ENCODE assay signal across 16 cellular contexts in the genomic region with DNA sequence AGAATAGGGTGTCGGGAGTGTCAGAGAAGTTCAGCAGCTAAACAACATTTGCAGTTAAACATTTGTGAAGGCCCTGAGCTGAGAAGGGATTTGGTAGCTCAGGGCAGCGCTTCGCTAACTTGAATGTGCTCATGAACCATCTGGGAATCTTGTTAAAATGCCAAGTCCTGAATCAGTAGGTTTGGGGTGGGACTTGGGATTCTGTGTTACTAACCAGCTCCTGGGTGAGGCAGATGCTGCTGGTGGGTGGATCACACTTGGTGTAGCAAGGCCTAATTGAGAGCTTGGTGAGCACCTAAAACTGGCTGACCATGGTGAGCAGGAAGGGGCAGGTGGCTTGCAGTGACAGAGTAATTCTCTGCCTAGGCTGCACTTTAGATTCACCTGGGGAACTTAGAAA. TPM values are rescaled to one million over a fixed set of nuclear protein-coding genes. Genes with fewer than 3 reads are reported as not detected.
A peak's percentile ranks its signal among the peaks of the same experiment; 100 is the strongest.
DNase-seq lines count a peak whose midpoint lies in the region; ATAC-seq, FAIRE-seq and TF ChIP-seq lines count a peak whose summit lies in the region.
"Had no signal": no experiment of that assay in that cellular context is flagged by ENCODE, and none has a peak within 500 bp of the region (broad histone marks: within the 10 kb centered on the region; RNA-seq: fewer than 3 reads in every experiment).

No MANE protein-coding gene starts in this region.

- DNase-seq in HepG2 (ENCODE audit: low spot score) (no peak), right lobe of liver (no peak), astrocyte of the cerebellum (ENCODE audit: low read depth) (peak; percentile 71), heart left ventricle (peak in 1 of 5 donors; percentile 49), type B pancreatic cell (ENCODE audit: extremely low spot score, unreplicated experiment) (no peak)
- DNase-seq in effector CD4-positive, alpha-beta T cell: no peak
- DNase-seq: activated CD4-positive, alpha-beta T cell treated with anti-CD3 and anti-CD28 coated beads, Interleukin-2, amount 50 U/mL, for 4 hours; adrenal gland; glutamatergic neuron; midbrain; stimulated activated CD4-positive, alpha-beta T cell treated with anti-CD3 and anti-CD28 coated beads, Interleukin-12 subunit alpha, Interleukin-12 subunit beta, amount 100 ng/mL, for 4 hours had no signal

- no peak overlapping the region for H3K4me2 ChIP-seq in HepG2 (ENCODE audit: low read depth, low read length)

- ATAC-seq in HepG2: no peak
- ATAC-seq in right lobe of liver: no peak
- peak; percentile 59 to 82 (median 70) for ATAC-seq in heart left ventricle
- ATAC-seq in GM21786 (IDR thresholded peaks at IDR 0.05; ENCODE audit: unreplicated experiment): no peak
- ATAC-seq in GM21515 (IDR thresholded peaks at IDR 0.05; ENCODE audit: unreplicated experiment): no peak
- ATAC-seq: stimulated activated memory B cell treated with anti-CD40 and anti-IgM and Interleukin-4, amounts not matched to agents 10 μg/mL and 1 μg/mL and 100 μg/mL, for 72 hours had no signal

- H3K36me3 ChIP-seq in HepG2 (replicated peaks in 1 of 2; ENCODE audit: control insufficient read depth in 1 of 2, insufficient read depth in 2 of 2, low read length in 2 of 2) (peaks cover 0 to 3% of the 10 kb centered on the region in 2 experiments; a peak in 1 of 5 replicates), right lobe of liver (no peaks in the 10 kb centered on the region), heart left ventricle (no peaks in the 10 kb centered on the region)
- H3K36me3 ChIP-seq: adrenal gland had no signal

- H3K27ac Mint-ChIP-seq in type B pancreatic cell: peak overlapping the region; percentile 17
- H3K27ac Mint-ChIP-seq: B cell; stimulated activated memory B cell treated with anti-CD40 and anti-IgM and Interleukin-4, amounts not matched to agents 10 μg/mL and 1 μg/mL and 100 μg/mL, for 72 hours had no signal

- no peak for TF ChIP-seq RAD21 in HepG2 (CRISPR knock-in tag; IDR thresholded peaks at IDR 0.05)

- intact Hi-C loops in HepG2 (cut with micrococcal nuclease; ENCODE audit: unreplicated experiment) (loop anchor here (10.0 kb wide), 1 partner anchor 66 kb away; no protein-coding TSS in a partner anchor), right lobe of liver (cut with DNase I) (no loop called here), heart left ventricle (cut with DNase I) (loop anchor here in 1 of 10 donors (10.0 kb wide), 1 partner anchor 106 kb away; no protein-coding TSS in a partner anchor)

- H3K9me3 ChIP-seq in HepG2 (ENCODE audit: low read length) (no peaks in the 10 kb centered on the region), right lobe of liver (no peaks in the 10 kb centered on the region), heart left ventricle (no peaks in the 10 kb centered on the region)
- H3K9me3 ChIP-seq: adrenal gland had no signal

- WGBS in HepG2 (ENCODE audit: low lambda C conversion rate): 100% methylated on average over 3 of the region's 3 CpGs
- WGBS in right lobe of liver (ENCODE audit: insufficient coverage, low coverage, low lambda C conversion rate, missing lambda C conversion rate): 87% methylated on average over 3 of the region's 3 CpGs
- WGBS in heart left ventricle, 4 donors: 59 to 70% (median 65%) methylated on average over 3 of the region's 3 CpGs

- H3K27ac ChIP-seq in HepG2 (ENCODE audit: extremely low read length, insufficient read depth, low read length) (no peak overlapping the region), right lobe of liver (no peak overlapping the region), heart left ventricle (no peak overlapping the region)
- H3K27ac ChIP-seq: adrenal gland, SK-N-MC had no signal

- H3K27me3 ChIP-seq in HepG2 (ENCODE audit: control insufficient read depth in 1 of 2, insufficient read depth in 2 of 2, low read length in 2 of 2) (no peaks in the 10 kb centered on the region), right lobe of liver (no peaks in the 10 kb centered on the region), heart left ventricle (no peaks in the 10 kb centered on the region)
- H3K27me3 ChIP-seq: adrenal gland had no signal

- TF ChIP-seq CTCF in HepG2 (CRISPR knock-in tag; IDR thresholded peaks at IDR 0.05): no peak
- no peak for TF ChIP-seq CTCF in right lobe of liver (IDR thresholded peaks at IDR 0.05)
- TF ChIP-seq CTCF in astrocyte of the cerebellum (IDR thresholded peaks at IDR 0.05; ENCODE audit: low read depth, low read length, missing control alignments): no peak
- no peak for TF ChIP-seq CTCF in heart left ventricle (IDR thresholded peaks at IDR 0.05)
- no peak for TF ChIP-seq CTCF in type B pancreatic cell (conservative IDR thresholded peaks at IDR 0.05)

- no peak overlapping the region for H2AFZ ChIP-seq in HepG2 (ENCODE audit: low read length)

- peaks cover 4% of the 10 kb centered on the region for H3K36me3 Mint-ChIP-seq in type B pancreatic cell

- H3K4me1 ChIP-seq in HepG2 (ENCODE audit: insufficient read depth, low read length) (peaks cover 30% of the 10 kb centered on the region), right lobe of liver (peaks cover 0 to 6% (median 0%) of the 10 kb centered on the region in 4 donors), heart left ventricle (peaks cover 0 to 43% (median 34%) of the 10 kb centered on the region in 12 donors)

- H3K9ac ChIP-seq in HepG2 (ENCODE audit: insufficient read depth, low read depth, low read length): no peak overlapping the region

- TF ChIP-seq EP300 in HepG2 (IDR thresholded peaks at IDR 0.05; ENCODE audit: low read depth in 2 of 2, low read length in 2 of 2): no peak
- no peak for TF ChIP-seq EP300 in HepG2 (CRISPR knock-in tag; IDR thresholded peaks at IDR 0.05; ENCODE audit: borderline replicate concordance)

- no TSS peak for BruUV-seq in HepG2 (replicated peaks; lab: Mats Ljungman, UMichigan)

- FAIRE-seq in HepG2 (lab: Jason Lieb, UNC): no peak

- POLR2A ChIA-PET in HepG2 (lab: Yijun Ruan, JAX): interaction anchor here (1.0 kb wide), 1 partner anchor 11 kb away, joined by 4 read pairs; no protein-coding TSS in a partner anchor

- peaks cover 83% of the 10 kb centered on the region for H3K79me2 ChIP-seq in HepG2 (ENCODE audit: insufficient read depth, low read length)

- no peak overlapping the region for H3K4me3 ChIP-seq in HepG2 (replicated peaks in 1 of 3; ENCODE audit: insufficient read depth in 1 of 3, low read depth in 2 of 3, low read length in 3 of 3)
- no peak overlapping the region for H3K4me3 ChIP-seq in right lobe of liver
- H3K4me3 ChIP-seq in astrocyte of the cerebellum (ENCODE audit: low read depth, low read length): no peak overlapping the region
- H3K4me3 ChIP-seq in heart left ventricle: no peak overlapping the region
- H3K4me3 ChIP-seq: adrenal gland, SK-N-MC had no signal

- H3K27me3 Mint-ChIP-seq in type B pancreatic cell: no peaks in the 10 kb centered on the region
- H3K27me3 Mint-ChIP-seq: B cell; stimulated activated memory B cell treated with anti-CD40 and anti-IgM and Interleukin-4, amounts not matched to agents 10 μg/mL and 1 μg/mL and 100 μg/mL, for 72 hours had no signal

- TF ChIP-seq POLR2A in HepG2 (IDR thresholded peaks at IDR 0.05; ENCODE audit: insufficient read depth in 1 of 2, low read depth in 2 of 2, low read length in 2 of 2) (no peak), right lobe of liver (IDR thresholded peaks at IDR 0.05) (no peak), heart left ventricle (IDR thresholded peaks at IDR 0.05) (no peak)

- peaks cover 23% of the 10 kb centered on the region for H3K4me1 Mint-ChIP-seq in type B pancreatic cell (ENCODE audit: unreplicated experiment)

- H4K20me1 ChIP-seq in HepG2 (ENCODE audit: insufficient read depth, low read length): peaks cover 9% of the 10 kb centered on the region; the same call in 1 of the 2 replicates

- in situ Hi-C loops in HepG2 (cut with HindIII; ENCODE audit: extremely low pct_ligation_motif_present, low pct_unique_long_range_greater_than_20kb) (no loop called here), astrocyte of the cerebellum (cut with HindIII; ENCODE audit: low sequenced_read_pairs) (no loop called here)

- CTCF ChIA-PET in HepG2 (lab: Yijun Ruan, JAX; ENCODE audit: low intra/inter-chr PET ratio, low total read pairs): no interaction called here

- no peaks in the 10 kb centered on the region for H3K9me3 Mint-ChIP-seq in type B pancreatic cell
- H3K9me3 Mint-ChIP-seq: stimulated activated memory B cell treated with anti-CD40 and anti-IgM and Interleukin-4, amounts not matched to agents 10 μg/mL and 1 μg/mL and 100 μg/mL, for 72 hours had no signal

- no peak overlapping the region for H3K4me3 Mint-ChIP-seq in type B pancreatic cell
- H3K4me3 Mint-ChIP-seq: B cell; stimulated activated memory B cell treated with anti-CD40 and anti-IgM and Interleukin-4, amounts not matched to agents 10 μg/mL and 1 μg/mL and 100 μg/mL, for 72 hours had no signal

RNA-seq across cellular contexts. Expression of gene PTPRA, which starts 5.9 kb away (rescaled TPM):
- 43.7 and 47.2 TPM in 2 replicates for total RNA-seq in HepG2 (2016; rRNA removed; fragmentation: Illumina TruSeq; extraction: Trizol)
- total RNA-seq in HepG2 (2016; cell fraction: cytosol; rRNA removed; fragmentation: Illumina TruSeq; extraction: Trizol; ENCODE audit: low read depth): 75.0 and 92.4 TPM in 2 replicates
- 36.6 and 48.6 TPM in 2 replicates for total RNA-seq in HepG2 (2016; cell fraction: insoluble cytoplasmic fraction; rRNA removed; fragmentation: Illumina TruSeq; extraction: Trizol)
- 68.2 and 69.6 TPM in 2 replicates for total RNA-seq in HepG2 (2016; cell fraction: membrane; rRNA removed; fragmentation: Illumina TruSeq; extraction: Trizol)
- total RNA-seq in HepG2 (2016; cell fraction: nucleus; rRNA removed; fragmentation: Illumina TruSeq; extraction: Trizol): 49.3 and 53.4 TPM in 2 replicates
- polyA plus RNA-seq in HepG2 (2011; rRNA removed): 107 and 127 TPM in 2 replicates
- 69.7 and 102 TPM in 2 replicates for polyA plus RNA-seq in HepG2 (2011; cell fraction: cytosol; rRNA removed)
- polyA plus RNA-seq in HepG2 (2011; cell fraction: nucleus; rRNA removed): 65.1 and 68.2 TPM in 2 replicates
- polyA plus RNA-seq in HepG2 (2012): 67.3 and 73.2 TPM in 2 replicates
- polyA plus RNA-seq in HepG2 (2016; cell fraction: cytosol; fragmentation: Illumina TruSeq; extraction: Trizol; ENCODE audit: low read depth): 23.1 and 26.7 TPM in 2 replicates
- polyA plus RNA-seq in HepG2 (2016; cell fraction: insoluble cytoplasmic fraction; fragmentation: Illumina TruSeq; extraction: Trizol; ENCODE audit: low read depth): 56.2 and 64.8 TPM in 2 replicates
- 68.7 and 72.2 TPM in 2 replicates for polyA plus RNA-seq in HepG2 (2016; cell fraction: membrane; fragmentation: Illumina TruSeq; extraction: Trizol; ENCODE audit: low read depth)
- 100 and 102 TPM in 2 replicates for polyA plus RNA-seq in HepG2 (2016; cell fraction: nucleus; fragmentation: Illumina TruSeq; extraction: Trizol; ENCODE audit: insufficient read depth, low read depth)
- polyA minus RNA-seq in HepG2 (2011; rRNA and poly(A)+ RNA removed; ENCODE audit: low replicate concordance): 22.9 and 71.1 TPM in 2 replicates
- polyA minus RNA-seq in HepG2 (2011; cell fraction: cytosol; rRNA and poly(A)+ RNA removed): 48.3 and 52.0 TPM in 2 replicates
- 49.8 and 61.4 TPM in 2 replicates for polyA minus RNA-seq in HepG2 (2011; cell fraction: nucleus; rRNA and poly(A)+ RNA removed)
- 10 to 100 TPM; 15.7 to 22.1 (median 18.6) TPM for total RNA-seq in right lobe of liver
- 10 to 100 TPM; 17.3 to 43.4 (median 32.2) TPM for total RNA-seq in heart left ventricle
- polyA plus RNA-seq in heart left ventricle: 10 to 100 TPM in 1 of 2 donors, 1 to 10 TPM in 1; 6.1 to 18.9 TPM
- 50.5 and 73.8 TPM in 2 replicates for total RNA-seq in type B pancreatic cell (ENCODE audit: low replicate concordance)

RNA-seq across cellular contexts. Expression of gene VPS16, which starts 38.6 kb away (rescaled TPM):
- total RNA-seq in HepG2 (2016; rRNA removed; fragmentation: Illumina TruSeq; extraction: Trizol) (27.6 and 35.4 TPM in 2 replicates), right lobe of liver (10 to 100 TPM; 17.2 to 22.2 (median 19.1) TPM), heart left ventricle (10 to 100 TPM; 13.9 to 28.6 (median 19.5) TPM), type B pancreatic cell (ENCODE audit: low replicate concordance) (31.8 and 49.9 TPM in 2 replicates)
- 5.8 and 7.1 TPM in 2 replicates for total RNA-seq in HepG2 (2016; cell fraction: cytosol; rRNA removed; fragmentation: Illumina TruSeq; extraction: Trizol; ENCODE audit: low read depth)
- total RNA-seq in HepG2 (2016; cell fraction: insoluble cytoplasmic fraction; rRNA removed; fragmentation: Illumina TruSeq; extraction: Trizol): 28.5 and 36.0 TPM in 2 replicates
- total RNA-seq in HepG2 (2016; cell fraction: membrane; rRNA removed; fragmentation: Illumina TruSeq; extraction: Trizol): 7.1 and 7.2 TPM in 2 replicates
- 36.6 and 39.6 TPM in 2 replicates for total RNA-seq in HepG2 (2016; cell fraction: nucleus; rRNA removed; fragmentation: Illumina TruSeq; extraction: Trizol)
- polyA plus RNA-seq in HepG2 (2011; rRNA removed) (34.2 and 44.0 TPM in 2 replicates), heart left ventricle (10 to 100 TPM; 19.8 to 21.2 TPM)
- polyA plus RNA-seq in HepG2 (2011; cell fraction: cytosol; rRNA removed): 21.5 and 23.3 TPM in 2 replicates
- 216 and 253 TPM in 2 replicates for polyA plus RNA-seq in HepG2 (2011; cell fraction: nucleus; rRNA removed)
- 26.0 and 31.8 TPM in 2 replicates for polyA plus RNA-seq in HepG2 (2012)
- polyA plus RNA-seq in HepG2 (2016; cell fraction: cytosol; fragmentation: Illumina TruSeq; extraction: Trizol; ENCODE audit: low read depth): 3.7 and 4.5 TPM in 2 replicates
- 22.7 and 23.3 TPM in 2 replicates for polyA plus RNA-seq in HepG2 (2016; cell fraction: insoluble cytoplasmic fraction; fragmentation: Illumina TruSeq; extraction: Trizol; ENCODE audit: low read depth)
- polyA plus RNA-seq in HepG2 (2016; cell fraction: membrane; fragmentation: Illumina TruSeq; extraction: Trizol; ENCODE audit: low read depth): 4.4 and 5.8 TPM in 2 replicates
- polyA plus RNA-seq in HepG2 (2016; cell fraction: nucleus; fragmentation: Illumina TruSeq; extraction: Trizol; ENCODE audit: insufficient read depth, low read depth): 85.0 and 94.6 TPM in 2 replicates
- polyA minus RNA-seq in HepG2 (2011; rRNA and poly(A)+ RNA removed; ENCODE audit: low replicate concordance): 26.6 and 68.4 TPM in 2 replicates
- polyA minus RNA-seq in HepG2 (2011; cell fraction: cytosol; rRNA and poly(A)+ RNA removed): 14.9 and 18.9 TPM in 2 replicates
- 34.0 and 43.6 TPM in 2 replicates for polyA minus RNA-seq in HepG2 (2011; cell fraction: nucleus; rRNA and poly(A)+ RNA removed)

RNA-seq across cellular contexts. Expression of gene PCED1A, which starts 38.7 kb away (rescaled TPM):
- total RNA-seq in HepG2 (2016; rRNA removed; fragmentation: Illumina TruSeq; extraction: Trizol): 12.6 and 40.1 TPM in 2 replicates
- total RNA-seq in HepG2 (2016; cell fraction: cytosol; rRNA removed; fragmentation: Illumina TruSeq; extraction: Trizol; ENCODE audit: low read depth): 15.8 and 19.1 TPM in 2 replicates
- total RNA-seq in HepG2 (2016; cell fraction: insoluble cytoplasmic fraction; rRNA removed; fragmentation: Illumina TruSeq; extraction: Trizol): 12.7 and 43.6 TPM in 2 replicates
- 25.5 and 30.3 TPM in 2 replicates for total RNA-seq in HepG2 (2016; cell fraction: membrane; rRNA removed; fragmentation: Illumina TruSeq; extraction: Trizol)
- total RNA-seq in HepG2 (2016; cell fraction: nucleus; rRNA removed; fragmentation: Illumina TruSeq; extraction: Trizol): 50.5 and 56.6 TPM in 2 replicates
- 84.2 and 92.3 TPM in 2 replicates for polyA plus RNA-seq in HepG2 (2011; rRNA removed)
- 34.6 and 52.7 TPM in 2 replicates for polyA plus RNA-seq in HepG2 (2011; cell fraction: cytosol; rRNA removed)
- 548 and 651 TPM in 2 replicates for polyA plus RNA-seq in HepG2 (2011; cell fraction: nucleus; rRNA removed)
- 37.5 and 47.0 TPM in 2 replicates for polyA plus RNA-seq in HepG2 (2012)
- polyA plus RNA-seq in HepG2 (2016; cell fraction: cytosol; fragmentation: Illumina TruSeq; extraction: Trizol; ENCODE audit: low read depth): 15.4 and 16.6 TPM in 2 replicates
- 13.1 and 14.6 TPM in 2 replicates for polyA plus RNA-seq in HepG2 (2016; cell fraction: insoluble cytoplasmic fraction; fragmentation: Illumina TruSeq; extraction: Trizol; ENCODE audit: low read depth)
- 23.9 and 27.4 TPM in 2 replicates for polyA plus RNA-seq in HepG2 (2016; cell fraction: membrane; fragmentation: Illumina TruSeq; extraction: Trizol; ENCODE audit: low read depth)
- polyA plus RNA-seq in HepG2 (2016; cell fraction: nucleus; fragmentation: Illumina TruSeq; extraction: Trizol; ENCODE audit: insufficient read depth, low read depth): 129 TPM in 2 replicates
- 12.5 and 33.7 TPM in 2 replicates for polyA minus RNA-seq in HepG2 (2011; rRNA and poly(A)+ RNA removed; ENCODE audit: low replicate concordance)
- polyA minus RNA-seq in HepG2 (2011; cell fraction: cytosol; rRNA and poly(A)+ RNA removed): 9.0 and 9.2 TPM in 2 replicates
- 45.2 and 51.7 TPM in 2 replicates for polyA minus RNA-seq in HepG2 (2011; cell fraction: nucleus; rRNA and poly(A)+ RNA removed)
- 10 to 100 TPM in 5 of 6 experiments, 1 to 10 TPM in 1; 9.6 to 22.2 (median 18.6) TPM for total RNA-seq in right lobe of liver
- 10 to 100 TPM in 2 of 9 donors, 1 to 10 TPM in 7; 5.0 to 20.7 (median 6.8) TPM for total RNA-seq in heart left ventricle
- 10 to 100 TPM in 1 of 2 donors, 1 to 10 TPM in 1; 7.0 to 11.3 TPM for polyA plus RNA-seq in heart left ventricle
- 47.5 and 79.6 TPM in 2 replicates for total RNA-seq in type B pancreatic cell (ENCODE audit: low replicate concordance)

Comparison
In these comparisons a context has a peak if more than half of its experiments do, and no peak if none do; other contexts are left out.
1. ATAC-seq: peak in heart left ventricle (4 of 4); none in HepG2 (single experiment), right lobe of liver (0 of 4), GM21786 (single experiment) and GM21515 (single experiment).